In the genomic region with DNA sequence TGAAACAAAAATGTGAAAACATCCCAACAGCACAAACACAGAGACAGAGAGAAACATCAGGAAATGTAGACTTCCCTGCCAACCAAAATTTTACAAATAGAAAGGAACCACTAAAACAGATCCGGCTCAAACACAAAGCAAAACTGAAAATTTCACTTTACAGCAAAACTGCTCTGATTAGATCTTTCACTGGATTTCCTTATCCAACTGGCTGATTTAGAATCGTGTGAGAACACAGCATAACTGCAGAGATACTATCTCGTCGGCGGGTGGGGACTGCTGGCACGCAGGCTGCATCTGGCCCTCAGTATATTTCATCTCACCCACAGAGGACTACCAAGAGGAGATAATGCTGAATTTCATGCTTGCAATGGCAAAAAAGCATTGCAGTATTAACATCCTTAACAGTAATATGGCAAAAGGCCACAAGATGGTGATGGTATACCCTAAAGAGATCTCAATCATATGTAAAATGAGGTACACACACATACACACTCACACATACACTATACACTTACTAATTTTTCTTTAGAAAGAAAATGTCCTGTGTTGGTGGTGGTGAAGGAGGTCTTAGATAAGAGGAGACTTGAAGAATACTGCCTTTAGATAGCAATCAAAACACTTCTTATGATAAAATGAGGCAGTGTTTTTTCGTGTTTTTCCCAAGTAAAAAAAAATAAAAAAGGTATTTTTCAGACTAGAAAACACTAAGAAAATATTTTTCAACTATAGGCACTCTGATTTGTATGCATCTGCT, we compare ENCODE assay signal across 8 cellular contexts. TPM values are rescaled to one million over a fixed set of nuclear protein-coding genes. Genes with fewer than 3 reads are reported as not detected.
DNase-seq lines count a peak whose midpoint lies in the region; ATAC-seq, FAIRE-seq and TF ChIP-seq lines count a peak whose summit lies in the region.

No MANE protein-coding gene starts in this region.

- TF ChIP-seq EP300 in Ishikawa (IDR thresholded peaks at IDR 0.05; ENCODE audit: borderline replicate concordance): no peak

- no peaks in the 10 kb centered on the region for H3K27me3 ChIP-seq in GM06990 (replicated peaks; ENCODE audit: control insufficient read depth, insufficient read depth, low read length)
- H3K27me3 ChIP-seq in adrenal gland: no peaks in the 10 kb centered on the region
- no peaks in the 10 kb centered on the region for H3K27me3 ChIP-seq in right atrium auricular region
- no peaks in the 10 kb centered on the region for H3K27me3 ChIP-seq in small intestine (ENCODE audit: control insufficient read depth in 2 of 2, insufficient read depth in 2 of 2, low read length in 2 of 2)

- H3K4me3 ChIP-seq in GM06990 (replicated peaks; ENCODE audit: low read depth, low read length) (peak overlapping the region; percentile 59), adrenal gland (peak overlapping the region in 2 of 4 donors; percentile 5 to 23), right atrium auricular region (peak overlapping the region in 1 of 2 donors; percentile 34), small intestine (ENCODE audit: low read depth in 1 of 2, low read length in 2 of 2) (no peak overlapping the region)

- peaks cover 8 to 15% of the 10 kb centered on the region in 2 donors for H3K4me1 ChIP-seq in adrenal gland (replicated peaks in 1 of 2)
- peaks cover 0 to 19% of the 10 kb centered on the region in 2 donors for H3K4me1 ChIP-seq in right atrium auricular region
- H3K4me1 ChIP-seq in small intestine (ENCODE audit: control insufficient read depth in 2 of 2, insufficient read depth in 1 of 2, low read depth in 1 of 2, low read length in 1 of 2): no peaks in the 10 kb centered on the region

- TF ChIP-seq CTCF in GM06990 (IDR thresholded peaks at IDR 0.05; ENCODE audit: insufficient read depth, low read length, poor library complexity, severe bottlenecking) (peak; percentile 57), adrenal gland (IDR thresholded peaks at IDR 0.05) (peak in 5 of 6 experiments; percentile 32 to 70 (median 45)), right atrium auricular region (IDR thresholded peaks at IDR 0.05) (peak in 1 of 2 donors; percentile 56)

- peak overlapping the region; percentile 8 to 63 (median 40) for H3K27ac ChIP-seq in adrenal gland
- peak overlapping the region; percentile 8 to 68 for H3K27ac ChIP-seq in right atrium auricular region
- peak overlapping the region; percentile 25 to 92 for H3K27ac ChIP-seq in small intestine (ENCODE audit: low read depth in 1 of 2, low read length in 1 of 2)

- intact Hi-C loops in adrenal gland (cut with DNase I): loop anchor here in 1 of 2 donors (10.0 kb wide), 1 partner anchor 153 kb away; no protein-coding TSS in a partner anchor

- FAIRE-seq in small intestine (lab: Jason Lieb, UNC): no peak

- whole genome bisulfite sequencing in adrenal gland, 4 donors: 9 to 15% (median 10%) methylated on average over 7 of the region's 7 CpGs
- WGBS in small intestine, 3 donors: 7 to 15% (median 8%) methylated on average over 7 of the region's 7 CpGs

- peak; percentile 94 for ATAC-seq in GM21723 (IDR thresholded peaks at IDR 0.05; ENCODE audit: unreplicated experiment)

- no peaks in the 10 kb centered on the region for H3K36me3 ChIP-seq in GM06990 (ENCODE audit: control insufficient read depth, insufficient read depth, low read length)
- H3K36me3 ChIP-seq in adrenal gland (replicated peaks in 1 of 2): no peaks in the 10 kb centered on the region
- H3K36me3 ChIP-seq in right atrium auricular region: no peaks in the 10 kb centered on the region
- H3K36me3 ChIP-seq in small intestine (ENCODE audit: control insufficient read depth in 2 of 2, insufficient read depth in 2 of 2, low read length in 2 of 2): no peaks in the 10 kb centered on the region

- TF ChIP-seq RAD21 in Ishikawa (IDR thresholded peaks at IDR 0.05; ENCODE audit: low read depth): peak; percentile 79

- H3K9me3 ChIP-seq in adrenal gland (replicated peaks in 1 of 3) (no peaks in the 10 kb centered on the region), right atrium auricular region (no peaks in the 10 kb centered on the region), small intestine (ENCODE audit: control insufficient read depth, low read depth) (no peaks in the 10 kb centered on the region)

- DNase-seq in GM06990 (ENCODE audit: extremely low read depth, insufficient read length) (peak; percentile 83), SIG-M5 (lab: John Stamatoyannopoulos, UW) (peak; percentile 34), adrenal gland (peak in 5 of 7 donors; percentile 17 to 69 (median 52)), right atrium auricular region (ENCODE audit: low spot score) (no peak), small intestine (peak; percentile 67), NCI-H2081 treated with DMSO at 0.1 percent for 48 hours (lab: John Stamatoyannopoulos, UW) (no peak)

- no peak for TF ChIP-seq POLR2A in adrenal gland (IDR thresholded peaks at IDR 0.05)

TF ChIP-seq in Ishikawa, 13 proteins besides CTCF, POLR2A, EP300 and RAD21:
- TF ChIP-seq CREB1 (IDR thresholded peaks at IDR 0.05; ENCODE audit: low read depth) (no peak), YY1 (IDR thresholded peaks at IDR 0.05; ENCODE audit: low read depth) (no peak), NFIC (IDR thresholded peaks at IDR 0.05) (no peak), TCF12 (IDR thresholded peaks at IDR 0.05; ENCODE audit: low read depth) (no peak), FOXM1 (IDR thresholded peaks at IDR 0.05; ENCODE audit: borderline replicate concordance, low read depth) (no peak), ZBTB7A (IDR thresholded peaks at IDR 0.05; ENCODE audit: low read depth) (no peak), TEAD4 (IDR thresholded peaks at IDR 0.05) (no peak), EGR1 (IDR thresholded peaks at IDR 0.05) (no peak), TAF1 (IDR thresholded peaks at IDR 0.05; ENCODE audit: low read depth) (no peak), CEBPB (IDR thresholded peaks at IDR 0.05) (no peak)
- TF ChIP-seq, protein P1, sequence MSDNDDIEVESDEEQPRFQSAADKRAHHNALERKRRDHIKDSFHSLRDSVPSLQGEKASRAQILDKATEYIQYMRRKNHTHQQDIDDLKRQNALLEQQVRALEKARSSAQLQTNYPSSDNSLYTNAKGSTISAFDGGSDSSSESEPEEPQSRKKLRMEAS (IDR thresholded peaks at IDR 0.05): no peak
- TF ChIP-seq, protein P2, sequence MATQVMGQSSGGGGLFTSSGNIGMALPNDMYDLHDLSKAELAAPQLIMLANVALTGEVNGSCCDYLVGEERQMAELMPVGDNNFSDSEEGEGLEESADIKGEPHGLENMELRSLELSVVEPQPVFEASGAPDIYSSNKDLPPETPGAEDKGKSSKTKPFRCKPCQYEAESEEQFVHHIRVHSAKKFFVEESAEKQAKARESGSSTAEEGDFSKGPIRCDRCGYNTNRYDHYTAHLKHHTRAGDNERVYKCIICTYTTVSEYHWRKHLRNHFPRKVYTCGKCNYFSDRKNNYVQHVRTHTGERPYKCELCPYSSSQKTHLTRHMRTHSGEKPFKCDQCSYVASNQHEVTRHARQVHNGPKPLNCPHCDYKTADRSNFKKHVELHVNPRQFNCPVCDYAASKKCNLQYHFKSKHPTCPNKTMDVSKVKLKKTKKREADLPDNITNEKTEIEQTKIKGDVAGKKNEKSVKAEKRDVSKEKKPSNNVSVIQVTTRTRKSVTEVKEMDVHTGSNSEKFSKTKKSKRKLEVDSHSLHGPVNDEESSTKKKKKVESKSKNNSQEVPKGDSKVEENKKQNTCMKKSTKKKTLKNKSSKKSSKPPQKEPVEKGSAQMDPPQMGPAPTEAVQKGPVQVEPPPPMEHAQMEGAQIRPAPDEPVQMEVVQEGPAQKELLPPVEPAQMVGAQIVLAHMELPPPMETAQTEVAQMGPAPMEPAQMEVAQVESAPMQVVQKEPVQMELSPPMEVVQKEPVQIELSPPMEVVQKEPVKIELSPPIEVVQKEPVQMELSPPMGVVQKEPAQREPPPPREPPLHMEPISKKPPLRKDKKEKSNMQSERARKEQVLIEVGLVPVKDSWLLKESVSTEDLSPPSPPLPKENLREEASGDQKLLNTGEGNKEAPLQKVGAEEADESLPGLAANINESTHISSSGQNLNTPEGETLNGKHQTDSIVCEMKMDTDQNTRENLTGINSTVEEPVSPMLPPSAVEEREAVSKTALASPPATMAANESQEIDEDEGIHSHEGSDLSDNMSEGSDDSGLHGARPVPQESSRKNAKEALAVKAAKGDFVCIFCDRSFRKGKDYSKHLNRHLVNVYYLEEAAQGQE (IDR thresholded peaks at IDR 0.05; ENCODE audit: low read depth): no peak
- TF ChIP-seq, protein P3, sequence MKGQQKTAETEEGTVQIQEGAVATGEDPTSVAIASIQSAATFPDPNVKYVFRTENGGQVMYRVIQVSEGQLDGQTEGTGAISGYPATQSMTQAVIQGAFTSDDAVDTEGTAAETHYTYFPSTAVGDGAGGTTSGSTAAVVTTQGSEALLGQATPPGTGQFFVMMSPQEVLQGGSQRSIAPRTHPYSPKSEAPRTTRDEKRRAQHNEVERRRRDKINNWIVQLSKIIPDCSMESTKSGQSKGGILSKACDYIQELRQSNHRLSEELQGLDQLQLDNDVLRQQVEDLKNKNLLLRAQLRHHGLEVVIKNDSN (IDR thresholded peaks at IDR 0.05): no peak

RNA-seq across cellular contexts. Expression of a gene that starts 10.6 kb away (rescaled TPM):
- total RNA-seq in adrenal gland (10 to 100 TPM; 10.6 to 22.0 (median 15.0) TPM), right atrium auricular region (10 to 100 TPM in 1 of 2 donors, 1 to 10 TPM in 1; 9.0 to 10.6 TPM)
- polyA plus RNA-seq in adrenal gland (10 to 100 TPM in 1 of 3 donors, 1 to 10 TPM in 2; 6.6 to 44.6 (median 9.5) TPM), small intestine (10 to 100 TPM; 14.3 to 21.7 (median 19.9) TPM)

RNA-seq across cellular contexts. Expression of a gene that starts 36.8 kb away (rescaled TPM):
- total RNA-seq in adrenal gland (10 to 100 TPM in 7 of 8 donors, 1 to 10 TPM in 1; 8.8 to 32.3 (median 17.1) TPM), right atrium auricular region (10 to 100 TPM; 11.6 to 13.4 TPM)
- polyA plus RNA-seq in adrenal gland (10 to 100 TPM in 1 of 3 donors, 1 to 10 TPM in 2; 2.9 to 25.5 (median 4.7) TPM), small intestine (10 to 100 TPM; 15.5 to 28.6 (median 26.6) TPM)

Comparison
In these comparisons a context has a peak if more than half of its experiments do, and no peak if none do; other contexts are left out.
1. DNase-seq: peak in GM06990 (single experiment), SIG-M5 (single experiment), adrenal gland (5 of 7) and small intestine (single experiment); none in right atrium auricular region (single experiment) and NCI-H2081 treated with DMSO at 0.1 percent for 48 hours (single experiment).
2. Peak in every context shown above with its lines, with median percentiles within 50 percentile points of each other: H3K27ac ChIP-seq.